1 cellular context compared by ENCODE assay signal in the genomic region with DNA sequence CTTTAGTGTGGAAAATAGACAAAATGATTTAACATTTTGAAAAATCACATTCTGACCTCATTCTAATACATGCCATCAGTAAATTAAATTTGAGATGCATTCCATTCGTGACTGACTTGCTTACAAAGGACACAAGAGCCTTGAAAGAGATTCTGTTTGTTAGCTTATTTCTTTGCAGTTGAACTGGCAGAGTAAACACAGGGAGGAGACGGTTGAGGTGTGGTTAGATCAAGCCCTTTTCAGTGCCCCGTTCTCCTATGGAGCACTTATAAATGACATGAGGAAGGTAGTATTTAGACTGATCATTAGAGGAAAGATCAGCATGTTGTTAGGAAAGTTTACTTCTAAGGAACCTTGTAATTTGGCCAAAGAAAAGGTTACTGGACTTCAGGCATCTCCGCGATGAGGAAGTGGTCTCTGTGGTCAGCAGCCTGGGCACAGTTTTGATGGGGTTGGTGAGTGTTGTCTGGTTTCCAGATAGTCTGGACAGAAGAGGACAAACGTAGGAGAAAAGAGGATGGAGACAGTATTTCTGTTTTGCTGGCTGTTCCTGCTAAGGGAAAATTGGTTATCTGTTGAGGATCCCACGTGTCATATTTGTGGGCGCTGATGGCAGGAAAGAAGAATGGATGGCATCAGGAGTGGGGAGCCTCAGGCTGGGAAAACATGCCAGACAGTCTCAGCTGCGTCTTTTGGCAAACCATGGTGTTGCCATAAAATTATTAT.
TF ChIP-seq lines count a peak whose summit lies in the region.

No MANE protein-coding gene starts in this region.

TF ChIP-seq in HepG2, 621 proteins besides CTCF, POLR2A, EP300 and RAD21 (continued from another document and continues in another):
- TF ChIP-seq, protein P1, sequence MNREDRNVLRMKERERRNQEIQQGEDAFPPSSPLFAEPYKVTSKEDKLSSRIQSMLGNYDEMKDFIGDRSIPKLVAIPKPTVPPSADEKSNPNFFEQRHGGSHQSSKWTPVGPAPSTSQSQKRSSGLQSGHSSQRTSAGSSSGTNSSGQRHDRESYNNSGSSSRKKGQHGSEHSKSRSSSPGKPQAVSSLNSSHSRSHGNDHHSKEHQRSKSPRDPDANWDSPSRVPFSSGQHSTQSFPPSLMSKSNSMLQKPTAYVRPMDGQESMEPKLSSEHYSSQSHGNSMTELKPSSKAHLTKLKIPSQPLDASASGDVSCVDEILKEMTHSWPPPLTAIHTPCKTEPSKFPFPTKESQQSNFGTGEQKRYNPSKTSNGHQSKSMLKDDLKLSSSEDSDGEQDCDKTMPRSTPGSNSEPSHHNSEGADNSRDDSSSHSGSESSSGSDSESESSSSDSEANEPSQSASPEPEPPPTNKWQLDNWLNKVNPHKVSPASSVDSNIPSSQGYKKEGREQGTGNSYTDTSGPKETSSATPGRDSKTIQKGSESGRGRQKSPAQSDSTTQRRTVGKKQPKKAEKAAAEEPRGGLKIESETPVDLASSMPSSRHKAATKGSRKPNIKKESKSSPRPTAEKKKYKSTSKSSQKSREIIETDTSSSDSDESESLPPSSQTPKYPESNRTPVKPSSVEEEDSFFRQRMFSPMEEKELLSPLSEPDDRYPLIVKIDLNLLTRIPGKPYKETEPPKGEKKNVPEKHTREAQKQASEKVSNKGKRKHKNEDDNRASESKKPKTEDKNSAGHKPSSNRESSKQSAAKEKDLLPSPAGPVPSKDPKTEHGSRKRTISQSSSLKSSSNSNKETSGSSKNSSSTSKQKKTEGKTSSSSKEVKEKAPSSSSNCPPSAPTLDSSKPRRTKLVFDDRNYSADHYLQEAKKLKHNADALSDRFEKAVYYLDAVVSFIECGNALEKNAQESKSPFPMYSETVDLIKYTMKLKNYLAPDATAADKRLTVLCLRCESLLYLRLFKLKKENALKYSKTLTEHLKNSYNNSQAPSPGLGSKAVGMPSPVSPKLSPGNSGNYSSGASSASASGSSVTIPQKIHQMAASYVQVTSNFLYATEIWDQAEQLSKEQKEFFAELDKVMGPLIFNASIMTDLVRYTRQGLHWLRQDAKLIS (CRISPR knock-in tag; IDR thresholded peaks at IDR 0.05): no peak
- TF ChIP-seq ZHX2 (IDR thresholded peaks at IDR 0.05; ENCODE audit: low read depth) (no peak), ZHX2 (CRISPR knock-in tag; IDR thresholded peaks at IDR 0.05; ENCODE audit: borderline replicate concordance) (no peak), ZNF878 (CRISPR knock-in tag; IDR thresholded peaks at IDR 0.05) (no peak), ZNF646 (CRISPR knock-in tag; IDR thresholded peaks at IDR 0.05) (no peak), ZSCAN31 (CRISPR knock-in tag; IDR thresholded peaks at IDR 0.05; ENCODE audit: low read depth) (0 out of 2 replicates have a peak, but pooled peaks have one; percentile 34), ZNF317 (CRISPR knock-in tag; IDR thresholded peaks at IDR 0.05) (no peak), ZNF333 (CRISPR knock-in tag; IDR thresholded peaks at IDR 0.05; ENCODE audit: borderline replicate concordance) (no peak), ZNF709 (CRISPR knock-in tag; IDR thresholded peaks at IDR 0.05) (no peak), MAFK (conservative IDR thresholded peaks at IDR 0.05 in 1 of 2, IDR thresholded peaks at IDR 0.05 in 1 of 2; ENCODE audit: low read length in 2 of 2) (no peak), HDAC6 (IDR thresholded peaks at IDR 0.05; ENCODE audit: low read depth, low read length) (no peak), ATAD3A (CRISPR knock-in tag; IDR thresholded peaks at IDR 0.05) (no peak), GATAD2A (CRISPR knock-in tag; IDR thresholded peaks at IDR 0.05) (peak; percentile 76), AKNA (CRISPR knock-in tag; IDR thresholded peaks at IDR 0.05; ENCODE audit: borderline replicate concordance) (no peak)
- TF ChIP-seq, protein P2, sequence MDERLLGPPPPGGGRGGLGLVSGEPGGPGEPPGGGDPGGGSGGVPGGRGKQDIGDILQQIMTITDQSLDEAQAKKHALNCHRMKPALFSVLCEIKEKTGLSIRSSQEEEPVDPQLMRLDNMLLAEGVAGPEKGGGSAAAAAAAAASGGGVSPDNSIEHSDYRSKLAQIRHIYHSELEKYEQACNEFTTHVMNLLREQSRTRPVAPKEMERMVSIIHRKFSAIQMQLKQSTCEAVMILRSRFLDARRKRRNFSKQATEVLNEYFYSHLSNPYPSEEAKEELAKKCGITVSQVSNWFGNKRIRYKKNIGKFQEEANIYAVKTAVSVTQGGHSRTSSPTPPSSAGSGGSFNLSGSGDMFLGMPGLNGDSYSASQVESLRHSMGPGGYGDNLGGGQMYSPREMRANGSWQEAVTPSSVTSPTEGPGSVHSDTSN (CRISPR knock-in tag; IDR thresholded peaks at IDR 0.05): no peak
- TF ChIP-seq, protein P3, sequence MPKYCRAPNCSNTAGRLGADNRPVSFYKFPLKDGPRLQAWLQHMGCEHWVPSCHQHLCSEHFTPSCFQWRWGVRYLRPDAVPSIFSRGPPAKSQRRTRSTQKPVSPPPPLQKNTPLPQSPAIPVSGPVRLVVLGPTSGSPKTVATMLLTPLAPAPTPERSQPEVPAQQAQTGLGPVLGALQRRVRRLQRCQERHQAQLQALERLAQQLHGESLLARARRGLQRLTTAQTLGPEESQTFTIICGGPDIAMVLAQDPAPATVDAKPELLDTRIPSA (CRISPR knock-in tag; IDR thresholded peaks at IDR 0.05; ENCODE audit: borderline replicate concordance): no peak
- TF ChIP-seq, protein P4, sequence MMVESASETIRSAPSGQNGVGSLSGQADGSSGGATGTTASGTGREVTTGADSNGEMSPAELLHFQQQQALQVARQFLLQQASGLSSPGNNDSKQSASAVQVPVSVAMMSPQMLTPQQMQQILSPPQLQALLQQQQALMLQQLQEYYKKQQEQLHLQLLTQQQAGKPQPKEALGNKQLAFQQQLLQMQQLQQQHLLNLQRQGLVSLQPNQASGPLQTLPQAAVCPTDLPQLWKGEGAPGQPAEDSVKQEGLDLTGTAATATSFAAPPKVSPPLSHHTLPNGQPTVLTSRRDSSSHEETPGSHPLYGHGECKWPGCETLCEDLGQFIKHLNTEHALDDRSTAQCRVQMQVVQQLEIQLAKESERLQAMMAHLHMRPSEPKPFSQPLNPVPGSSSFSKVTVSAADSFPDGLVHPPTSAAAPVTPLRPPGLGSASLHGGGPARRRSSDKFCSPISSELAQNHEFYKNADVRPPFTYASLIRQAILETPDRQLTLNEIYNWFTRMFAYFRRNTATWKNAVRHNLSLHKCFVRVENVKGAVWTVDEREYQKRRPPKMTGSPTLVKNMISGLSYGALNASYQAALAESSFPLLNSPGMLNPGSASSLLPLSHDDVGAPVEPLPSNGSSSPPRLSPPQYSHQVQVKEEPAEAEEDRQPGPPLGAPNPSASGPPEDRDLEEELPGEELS (CRISPR knock-in tag; IDR thresholded peaks at IDR 0.05): peak; percentile 77
